Comparison of ENCODE assay signal across 1 cellular context in the genomic region with DNA sequence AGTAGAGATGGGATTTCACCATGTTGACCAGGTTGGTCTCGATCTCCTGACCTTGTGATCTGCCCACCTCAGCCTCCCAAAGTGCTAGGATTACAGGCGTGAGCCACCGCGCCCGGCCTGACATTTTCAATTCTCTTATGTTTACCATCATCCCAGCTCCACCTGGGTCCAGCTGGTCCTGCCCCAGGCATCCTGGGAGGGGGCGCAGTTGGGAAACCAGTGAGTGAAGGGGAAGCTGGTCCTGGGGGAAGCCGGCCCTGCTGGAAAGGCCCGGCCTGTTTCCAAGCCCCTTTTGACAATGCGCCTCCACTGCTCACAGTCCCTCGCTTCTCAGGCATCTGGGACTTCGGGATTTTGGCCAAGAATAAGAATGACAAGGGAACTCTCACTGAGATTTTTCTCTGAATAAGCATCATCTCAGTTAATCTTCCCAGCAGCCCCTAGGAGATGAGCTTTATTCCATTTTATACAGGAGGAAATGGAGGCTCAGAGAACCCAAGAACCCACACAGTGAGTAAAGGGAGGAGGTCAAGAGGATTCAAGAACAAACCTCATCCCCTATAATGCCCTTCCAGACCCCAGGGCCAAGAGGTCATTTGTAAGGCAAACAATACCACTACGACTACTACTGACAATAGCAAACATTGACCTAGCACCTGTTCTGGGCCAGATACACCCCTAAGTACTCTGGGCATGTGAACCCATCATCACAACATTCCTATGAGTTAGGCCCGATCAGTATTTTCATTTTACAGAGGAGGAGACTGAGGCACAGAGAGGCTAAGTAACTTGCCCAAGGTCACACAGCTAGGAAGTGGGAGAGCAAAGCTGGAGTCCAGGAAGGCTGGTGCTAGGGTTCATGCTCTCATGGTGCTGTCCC.
A peak's percentile ranks its signal among the peaks of the same experiment; 100 is the strongest.
TF ChIP-seq lines count a peak whose summit lies in the region.

No MANE protein-coding gene starts in this region.

TF ChIP-seq in HepG2, 621 proteins besides CTCF, POLR2A, EP300 and RAD21 (continued from another document and continues in another):
- TF ChIP-seq, protein P1, sequence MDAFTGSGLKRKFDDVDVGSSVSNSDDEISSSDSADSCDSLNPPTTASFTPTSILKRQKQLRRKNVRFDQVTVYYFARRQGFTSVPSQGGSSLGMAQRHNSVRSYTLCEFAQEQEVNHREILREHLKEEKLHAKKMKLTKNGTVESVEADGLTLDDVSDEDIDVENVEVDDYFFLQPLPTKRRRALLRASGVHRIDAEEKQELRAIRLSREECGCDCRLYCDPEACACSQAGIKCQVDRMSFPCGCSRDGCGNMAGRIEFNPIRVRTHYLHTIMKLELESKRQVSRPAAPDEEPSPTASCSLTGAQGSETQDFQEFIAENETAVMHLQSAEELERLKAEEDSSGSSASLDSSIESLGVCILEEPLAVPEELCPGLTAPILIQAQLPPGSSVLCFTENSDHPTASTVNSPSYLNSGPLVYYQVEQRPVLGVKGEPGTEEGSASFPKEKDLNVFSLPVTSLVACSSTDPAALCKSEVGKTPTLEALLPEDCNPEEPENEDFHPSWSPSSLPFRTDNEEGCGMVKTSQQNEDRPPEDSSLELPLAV (CRISPR knock-in tag; conservative IDR thresholded peaks at IDR 0.05; ENCODE audit: low read depth), result no peak
- no peak; the same call in 1 of the 2 replicates for TF ChIP-seq ATAD3A (CRISPR knock-in tag; IDR thresholded peaks at IDR 0.05)
- TF ChIP-seq PITX1 (CRISPR knock-in tag; IDR thresholded peaks at IDR 0.05), result 0 out of 2 replicates have a peak, but pooled peaks have one; percentile 8
- no peak for TF ChIP-seq ZNF746 (CRISPR knock-in tag; IDR thresholded peaks at IDR 0.05)
- no peak for TF ChIP-seq SALL2 (CRISPR knock-in tag; IDR thresholded peaks at IDR 0.05)
- TF ChIP-seq, protein P2, sequence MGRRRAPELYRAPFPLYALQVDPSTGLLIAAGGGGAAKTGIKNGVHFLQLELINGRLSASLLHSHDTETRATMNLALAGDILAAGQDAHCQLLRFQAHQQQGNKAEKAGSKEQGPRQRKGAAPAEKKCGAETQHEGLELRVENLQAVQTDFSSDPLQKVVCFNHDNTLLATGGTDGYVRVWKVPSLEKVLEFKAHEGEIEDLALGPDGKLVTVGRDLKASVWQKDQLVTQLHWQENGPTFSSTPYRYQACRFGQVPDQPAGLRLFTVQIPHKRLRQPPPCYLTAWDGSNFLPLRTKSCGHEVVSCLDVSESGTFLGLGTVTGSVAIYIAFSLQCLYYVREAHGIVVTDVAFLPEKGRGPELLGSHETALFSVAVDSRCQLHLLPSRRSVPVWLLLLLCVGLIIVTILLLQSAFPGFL (CRISPR knock-in tag; IDR thresholded peaks at IDR 0.05), result no peak
- no peak for TF ChIP-seq ZKSCAN8 (CRISPR knock-in tag; IDR thresholded peaks at IDR 0.05; ENCODE audit: borderline replicate concordance)
- TF ChIP-seq ZNF543 (CRISPR knock-in tag; IDR thresholded peaks at IDR 0.05), result no peak
- TF ChIP-seq, protein P3, sequence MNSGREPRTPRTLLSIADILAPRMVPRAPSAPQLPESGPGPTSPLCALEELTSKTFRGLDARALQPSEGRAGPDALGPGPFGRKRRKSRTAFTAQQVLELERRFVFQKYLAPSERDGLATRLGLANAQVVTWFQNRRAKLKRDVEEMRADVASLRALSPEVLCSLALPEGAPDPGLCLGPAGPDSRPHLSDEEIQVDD (CRISPR knock-in tag; IDR thresholded peaks at IDR 0.05; ENCODE audit: borderline replicate concordance), result no peak
- no peak for TF ChIP-seq RELA (CRISPR knock-in tag; IDR thresholded peaks at IDR 0.05)
- no peak for TF ChIP-seq MAFF (IDR thresholded peaks at IDR 0.05; ENCODE audit: low read depth, low read length)
- TF ChIP-seq, protein P4, sequence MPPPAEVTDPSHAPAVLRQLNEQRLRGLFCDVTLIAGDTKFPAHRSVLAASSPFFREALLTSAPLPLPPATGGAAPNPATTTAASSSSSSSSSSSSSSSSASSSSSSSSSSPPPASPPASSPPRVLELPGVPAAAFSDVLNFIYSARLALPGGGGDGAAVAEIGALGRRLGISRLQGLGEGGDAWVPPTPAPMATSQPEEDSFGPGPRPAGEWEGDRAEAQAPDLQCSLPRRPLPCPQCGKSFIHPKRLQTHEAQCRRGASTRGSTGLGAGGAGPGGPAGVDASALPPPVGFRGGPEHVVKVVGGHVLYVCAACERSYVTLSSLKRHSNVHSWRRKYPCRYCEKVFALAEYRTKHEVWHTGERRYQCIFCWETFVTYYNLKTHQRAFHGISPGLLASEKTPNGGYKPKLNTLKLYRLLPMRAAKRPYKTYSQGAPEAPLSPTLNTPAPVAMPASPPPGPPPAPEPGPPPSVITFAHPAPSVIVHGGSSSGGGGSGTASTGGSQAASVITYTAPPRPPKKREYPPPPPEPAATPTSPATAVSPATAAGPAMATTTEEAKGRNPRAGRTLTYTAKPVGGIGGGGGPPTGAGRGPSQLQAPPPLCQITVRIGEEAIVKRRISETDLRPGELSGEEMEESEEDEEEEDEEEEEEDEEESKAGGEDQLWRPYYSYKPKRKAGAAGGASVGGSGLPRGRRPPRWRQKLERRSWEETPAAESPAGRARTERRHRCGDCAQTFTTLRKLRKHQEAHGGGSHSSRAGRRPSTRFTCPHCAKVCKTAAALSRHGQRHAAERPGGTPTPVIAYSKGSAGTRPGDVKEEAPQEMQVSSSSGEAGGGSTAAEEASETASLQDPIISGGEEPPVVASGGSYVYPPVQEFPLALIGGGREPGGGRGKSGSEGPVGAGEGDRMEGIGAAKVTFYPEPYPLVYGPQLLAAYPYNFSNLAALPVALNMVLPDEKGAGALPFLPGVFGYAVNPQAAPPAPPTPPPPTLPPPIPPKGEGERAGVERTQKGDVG (CRISPR knock-in tag; IDR thresholded peaks at IDR 0.05; ENCODE audit: borderline replicate concordance), result no peak
- TF ChIP-seq, protein P5, sequence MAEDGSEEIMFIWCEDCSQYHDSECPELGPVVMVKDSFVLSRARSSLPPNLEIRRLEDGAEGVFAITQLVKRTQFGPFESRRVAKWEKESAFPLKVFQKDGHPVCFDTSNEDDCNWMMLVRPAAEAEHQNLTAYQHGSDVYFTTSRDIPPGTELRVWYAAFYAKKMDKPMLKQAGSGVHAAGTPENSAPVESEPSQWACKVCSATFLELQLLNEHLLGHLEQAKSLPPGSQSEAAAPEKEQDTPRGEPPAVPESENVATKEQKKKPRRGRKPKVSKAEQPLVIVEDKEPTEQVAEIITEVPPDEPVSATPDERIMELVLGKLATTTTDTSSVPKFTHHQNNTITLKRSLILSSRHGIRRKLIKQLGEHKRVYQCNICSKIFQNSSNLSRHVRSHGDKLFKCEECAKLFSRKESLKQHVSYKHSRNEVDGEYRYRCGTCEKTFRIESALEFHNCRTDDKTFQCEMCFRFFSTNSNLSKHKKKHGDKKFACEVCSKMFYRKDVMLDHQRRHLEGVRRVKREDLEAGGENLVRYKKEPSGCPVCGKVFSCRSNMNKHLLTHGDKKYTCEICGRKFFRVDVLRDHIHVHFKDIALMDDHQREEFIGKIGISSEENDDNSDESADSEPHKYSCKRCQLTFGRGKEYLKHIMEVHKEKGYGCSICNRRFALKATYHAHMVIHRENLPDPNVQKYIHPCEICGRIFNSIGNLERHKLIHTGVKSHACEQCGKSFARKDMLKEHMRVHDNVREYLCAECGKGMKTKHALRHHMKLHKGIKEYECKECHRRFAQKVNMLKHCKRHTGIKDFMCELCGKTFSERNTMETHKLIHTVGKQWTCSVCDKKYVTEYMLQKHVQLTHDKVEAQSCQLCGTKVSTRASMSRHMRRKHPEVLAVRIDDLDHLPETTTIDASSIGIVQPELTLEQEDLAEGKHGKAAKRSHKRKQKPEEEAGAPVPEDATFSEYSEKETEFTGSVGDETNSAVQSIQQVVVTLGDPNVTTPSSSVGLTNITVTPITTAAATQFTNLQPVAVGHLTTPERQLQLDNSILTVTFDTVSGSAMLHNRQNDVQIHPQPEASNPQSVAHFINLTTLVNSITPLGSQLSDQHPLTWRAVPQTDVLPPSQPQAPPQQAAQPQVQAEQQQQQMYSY (CRISPR knock-in tag; IDR thresholded peaks at IDR 0.05), result no peak
- no peak for TF ChIP-seq PHF20 (CRISPR knock-in tag; IDR thresholded peaks at IDR 0.05)
- TF ChIP-seq ADNP (CRISPR knock-in tag; IDR thresholded peaks at IDR 0.05), result peak; percentile 91
- TF ChIP-seq ZNF572 (CRISPR knock-in tag; IDR thresholded peaks at IDR 0.05), result no peak; the same call in 1 of the 2 replicates
- no peak for TF ChIP-seq ZNF207 (IDR thresholded peaks at IDR 0.05; ENCODE audit: borderline replicate concordance)
- no peak for TF ChIP-seq ZFP36L2 (CRISPR knock-in tag; IDR thresholded peaks at IDR 0.05)
- TF ChIP-seq SNRNP70 (IDR thresholded peaks at IDR 0.05; ENCODE audit: low read depth, low read length), result no peak
- no peak for TF ChIP-seq ZNF234 (CRISPR knock-in tag; conservative IDR thresholded peaks at IDR 0.05)
- TF ChIP-seq, protein P6, sequence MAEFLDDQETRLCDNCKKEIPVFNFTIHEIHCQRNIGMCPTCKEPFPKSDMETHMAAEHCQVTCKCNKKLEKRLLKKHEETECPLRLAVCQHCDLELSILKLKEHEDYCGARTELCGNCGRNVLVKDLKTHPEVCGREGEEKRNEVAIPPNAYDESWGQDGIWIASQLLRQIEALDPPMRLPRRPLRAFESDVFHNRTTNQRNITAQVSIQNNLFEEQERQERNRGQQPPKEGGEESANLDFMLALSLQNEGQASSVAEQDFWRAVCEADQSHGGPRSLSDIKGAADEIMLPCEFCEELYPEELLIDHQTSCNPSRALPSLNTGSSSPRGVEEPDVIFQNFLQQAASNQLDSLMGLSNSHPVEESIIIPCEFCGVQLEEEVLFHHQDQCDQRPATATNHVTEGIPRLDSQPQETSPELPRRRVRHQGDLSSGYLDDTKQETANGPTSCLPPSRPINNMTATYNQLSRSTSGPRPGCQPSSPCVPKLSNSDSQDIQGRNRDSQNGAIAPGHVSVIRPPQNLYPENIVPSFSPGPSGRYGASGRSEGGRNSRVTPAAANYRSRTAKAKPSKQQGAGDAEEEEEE (CRISPR knock-in tag; IDR thresholded peaks at IDR 0.05; ENCODE audit: borderline replicate concordance), result no peak
- no peak for TF ChIP-seq ZNF326 (CRISPR knock-in tag; IDR thresholded peaks at IDR 0.05; ENCODE audit: borderline replicate concordance)
- peak; percentile 56; the same call in 1 of the 2 replicates for TF ChIP-seq HNF4G (IDR thresholded peaks at IDR 0.05; ENCODE audit: borderline replicate concordance, low read depth, low read length)
- no peak for TF ChIP-seq HNF4G (CRISPR knock-in tag; IDR thresholded peaks at IDR 0.05; ENCODE audit: borderline replicate concordance, low read depth)
- TF ChIP-seq ZNF558 (CRISPR knock-in tag; IDR thresholded peaks at IDR 0.05; ENCODE audit: borderline replicate concordance), result no peak
- peak; percentile 96 for TF ChIP-seq KDM1A (CRISPR knock-in tag; IDR thresholded peaks at IDR 0.05)
- TF ChIP-seq STAG1 (CRISPR knock-in tag; IDR thresholded peaks at IDR 0.05), result peak; percentile 26; the same call in 1 of the 2 replicates
- TF ChIP-seq ZNF501 (CRISPR knock-in tag; IDR thresholded peaks at IDR 0.05), result no peak
- TF ChIP-seq RFX5 (IDR thresholded peaks at IDR 0.05; ENCODE audit: low read depth, low read length), result no peak
- 0 out of 2 replicates have a peak, but pooled peaks have one; percentile 40 for TF ChIP-seq HOXD1 (CRISPR knock-in tag; IDR thresholded peaks at IDR 0.05)
- TF ChIP-seq, protein P7, sequence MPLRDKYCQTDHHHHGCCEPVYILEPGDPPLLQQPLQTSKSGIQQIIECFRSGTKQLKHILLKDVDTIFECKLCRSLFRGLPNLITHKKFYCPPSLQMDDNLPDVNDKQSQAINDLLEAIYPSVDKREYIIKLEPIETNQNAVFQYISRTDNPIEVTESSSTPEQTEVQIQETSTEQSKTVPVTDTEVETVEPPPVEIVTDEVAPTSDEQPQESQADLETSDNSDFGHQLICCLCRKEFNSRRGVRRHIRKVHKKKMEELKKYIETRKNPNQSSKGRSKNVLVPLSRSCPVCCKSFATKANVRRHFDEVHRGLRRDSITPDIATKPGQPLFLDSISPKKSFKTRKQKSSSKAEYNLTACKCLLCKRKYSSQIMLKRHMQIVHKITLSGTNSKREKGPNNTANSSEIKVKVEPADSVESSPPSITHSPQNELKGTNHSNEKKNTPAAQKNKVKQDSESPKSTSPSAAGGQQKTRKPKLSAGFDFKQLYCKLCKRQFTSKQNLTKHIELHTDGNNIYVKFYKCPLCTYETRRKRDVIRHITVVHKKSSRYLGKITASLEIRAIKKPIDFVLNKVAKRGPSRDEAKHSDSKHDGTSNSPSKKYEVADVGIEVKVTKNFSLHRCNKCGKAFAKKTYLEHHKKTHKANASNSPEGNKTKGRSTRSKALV (CRISPR knock-in tag; IDR thresholded peaks at IDR 0.05), result no peak
- no peak for TF ChIP-seq POLR2G (IDR thresholded peaks at IDR 0.05; ENCODE audit: low read depth, low read length)
- no peak for TF ChIP-seq ATF7 (IDR thresholded peaks at IDR 0.05)
- no peak for TF ChIP-seq ATF7 (CRISPR knock-in tag; IDR thresholded peaks at IDR 0.05)
- no peak for TF ChIP-seq ZNF614 (CRISPR knock-in tag; IDR thresholded peaks at IDR 0.05; ENCODE audit: borderline replicate concordance)
- no peak for TF ChIP-seq SUZ12 (IDR thresholded peaks at IDR 0.05; ENCODE audit: low read depth, low read length)
- no peak for TF ChIP-seq SAFB2 (CRISPR knock-in tag; IDR thresholded peaks at IDR 0.05; ENCODE audit: borderline replicate concordance, low read depth)
- TF ChIP-seq, protein P8, sequence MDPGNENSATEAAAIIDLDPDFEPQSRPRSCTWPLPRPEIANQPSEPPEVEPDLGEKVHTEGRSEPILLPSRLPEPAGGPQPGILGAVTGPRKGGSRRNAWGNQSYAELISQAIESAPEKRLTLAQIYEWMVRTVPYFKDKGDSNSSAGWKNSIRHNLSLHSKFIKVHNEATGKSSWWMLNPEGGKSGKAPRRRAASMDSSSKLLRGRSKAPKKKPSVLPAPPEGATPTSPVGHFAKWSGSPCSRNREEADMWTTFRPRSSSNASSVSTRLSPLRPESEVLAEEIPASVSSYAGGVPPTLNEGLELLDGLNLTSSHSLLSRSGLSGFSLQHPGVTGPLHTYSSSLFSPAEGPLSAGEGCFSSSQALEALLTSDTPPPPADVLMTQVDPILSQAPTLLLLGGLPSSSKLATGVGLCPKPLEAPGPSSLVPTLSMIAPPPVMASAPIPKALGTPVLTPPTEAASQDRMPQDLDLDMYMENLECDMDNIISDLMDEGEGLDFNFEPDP (CRISPR knock-in tag; conservative IDR thresholded peaks at IDR 0.05), result 0 out of 2 replicates have a peak, but pooled peaks have one; percentile 65
- TF ChIP-seq ZNF232 (CRISPR knock-in tag; IDR thresholded peaks at IDR 0.05; ENCODE audit: borderline replicate concordance), result peak; percentile 95
- TF ChIP-seq ZFP82 (CRISPR knock-in tag; IDR thresholded peaks at IDR 0.05; ENCODE audit: borderline replicate concordance), result no peak
- no peak for TF ChIP-seq ZNF343 (CRISPR knock-in tag; IDR thresholded peaks at IDR 0.05)
- no peak for TF ChIP-seq IKZF4 (CRISPR knock-in tag; IDR thresholded peaks at IDR 0.05; ENCODE audit: borderline replicate concordance, low read depth, not compliant biosample characterization)
- no peak for TF ChIP-seq MLLT10 (CRISPR knock-in tag; IDR thresholded peaks at IDR 0.05)
- TF ChIP-seq, protein P9, sequence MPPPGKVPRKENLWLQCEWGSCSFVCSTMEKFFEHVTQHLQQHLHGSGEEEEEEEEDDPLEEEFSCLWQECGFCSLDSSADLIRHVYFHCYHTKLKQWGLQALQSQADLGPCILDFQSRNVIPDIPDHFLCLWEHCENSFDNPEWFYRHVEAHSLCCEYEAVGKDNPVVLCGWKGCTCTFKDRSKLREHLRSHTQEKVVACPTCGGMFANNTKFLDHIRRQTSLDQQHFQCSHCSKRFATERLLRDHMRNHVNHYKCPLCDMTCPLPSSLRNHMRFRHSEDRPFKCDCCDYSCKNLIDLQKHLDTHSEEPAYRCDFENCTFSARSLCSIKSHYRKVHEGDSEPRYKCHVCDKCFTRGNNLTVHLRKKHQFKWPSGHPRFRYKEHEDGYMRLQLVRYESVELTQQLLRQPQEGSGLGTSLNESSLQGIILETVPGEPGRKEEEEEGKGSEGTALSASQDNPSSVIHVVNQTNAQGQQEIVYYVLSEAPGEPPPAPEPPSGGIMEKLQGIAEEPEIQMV (CRISPR knock-in tag; IDR thresholded peaks at IDR 0.05; ENCODE audit: low read depth), result no peak
- TF ChIP-seq KDM2A (CRISPR knock-in tag; IDR thresholded peaks at IDR 0.05; ENCODE audit: borderline replicate concordance, low read depth), result no peak
